Comparison of ENCODE assay signal across 8 cellular contexts in the genomic region with DNA sequence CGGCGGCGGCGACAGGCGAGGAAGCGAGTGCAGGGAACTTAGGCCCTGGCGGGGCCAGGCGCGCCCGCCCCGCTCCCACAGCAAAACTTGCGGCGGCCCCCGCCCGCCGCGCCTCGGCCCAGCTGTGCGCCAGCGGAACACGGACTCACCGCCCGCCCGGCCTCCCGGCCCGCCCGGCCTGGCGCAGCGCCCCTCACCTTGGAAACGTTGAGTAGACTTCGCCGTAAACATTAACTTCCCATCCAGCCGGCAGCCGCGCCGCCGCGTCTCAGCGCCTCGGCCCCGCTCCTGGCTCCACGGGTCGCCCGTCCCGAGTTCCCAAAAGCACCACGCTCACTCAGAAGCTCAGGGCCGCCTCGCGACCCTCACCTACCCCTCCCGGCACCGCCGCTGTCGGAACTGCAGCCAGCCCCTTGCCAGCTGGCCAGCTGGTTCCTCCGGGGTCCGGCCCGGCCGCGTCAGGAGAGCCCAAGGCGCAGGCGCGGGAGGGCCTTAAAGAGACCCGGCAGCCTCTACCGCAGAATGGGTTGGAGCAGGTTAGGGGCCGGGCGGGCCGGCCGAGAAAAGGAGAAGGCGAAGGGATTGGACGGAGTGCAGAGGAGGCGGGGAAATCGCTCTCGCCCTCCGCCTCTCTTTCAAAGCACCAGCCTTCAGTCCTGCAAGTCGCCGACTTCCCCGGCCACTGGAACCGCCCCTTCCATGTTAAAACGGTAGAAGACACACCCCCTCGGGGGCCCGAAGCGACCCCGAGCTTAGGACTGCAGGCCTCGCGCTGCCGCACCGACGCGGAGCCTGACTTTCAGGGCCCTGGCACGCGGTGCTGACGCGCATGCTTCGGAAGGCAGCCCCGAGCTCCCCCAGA. TPM values are rescaled to one million over a fixed set of nuclear protein-coding genes. Genes with fewer than 3 reads are reported as not detected.
DNase-seq lines count a peak whose midpoint lies in the region; ATAC-seq and TF ChIP-seq lines count a peak whose summit lies in the region.

Gene EVI5, minus strand, starts transcription at position 470 of the 862 bp plus-strand sequence. CDS start 48,562 bp downstream, outside the sequence.

- no peaks in the 10 kb centered on the region for H3K9me3 ChIP-seq in left lung

- no peaks in the 10 kb centered on the region for H3K36me3 ChIP-seq in left lung

- no peaks in the 10 kb centered on the region for H3K27me3 ChIP-seq in left lung

- H3K4me1 ChIP-seq in left lung: peaks cover 8 to 41% of the 10 kb centered on the region in 2 donors

- intact Hi-C loops in left lung (cut with DNase I): no loop called here

- ATAC-seq in GM19328 (IDR thresholded peaks at IDR 0.05; ENCODE audit: unreplicated experiment) (peak; percentile 93), HG03469 (IDR thresholded peaks at IDR 0.05; ENCODE audit: unreplicated experiment) (peak; percentile 90), left lung (peak; percentile 96)

- H3K27ac ChIP-seq in C4-2B (peak within 1 kb of the TSS; percentile 76), left lung (peak within 1 kb of the TSS; percentile 98 to 99)

- H3K4me3 ChIP-seq in left lung: peak within 1 kb of the TSS; percentile 69 to 70

- no peak; the same call in 1 of the 2 replicates for TF ChIP-seq CTCF in C4-2B (conservative IDR thresholded peaks at IDR 0.05)
- no peak for TF ChIP-seq CTCF in left lung (IDR thresholded peaks at IDR 0.05)

- peak; percentile 95 to 98 for DNase-seq in NCI-H526 (lab: John Stamatoyannopoulos, UW)
- DNase-seq in activated CD4-positive, alpha-beta T cell treated with anti-CD3 and anti-CD28 coated beads, Interleukin-2, amount 50 U/mL, for 1 hour: peak; percentile 42
- DNase-seq in dermis blood vessel endothelial cell: peak; percentile 98
- peak; percentile 96 to 98 for DNase-seq in left lung
- peak; percentile 45 to 49 for DNase-seq in stimulated activated CD4-positive, alpha-beta T cell treated with anti-CD3 and anti-CD28 coated beads, Interleukin-2, amount 100 ng/mL, for 48 hours

RNA-seq across cellular contexts. Expression of gene EVI5, which starts in this region (rescaled TPM):
- total RNA-seq in dermis blood vessel endothelial cell: 23.0 and 25.5 TPM in 2 replicates
- 10 to 100 TPM; 40.3 to 49.7 TPM for total RNA-seq in left lung

Comparison
In these comparisons a context has a peak if more than half of its experiments do, and no peak if none do; other contexts are left out.
1. Peak in every context shown above with its lines: DNase-seq, ATAC-seq, H3K4me3 ChIP-seq and H3K27ac ChIP-seq.
2. DNase-seq: peak in every context shown above with its lines; median percentile 98 in dermis blood vessel endothelial cell; 97 in left lung; 96 in NCI-H526; 47 in stimulated activated CD4-positive, alpha-beta T cell treated with anti-CD3 and anti-CD28 coated beads, Interleukin-2, amount 100 ng/mL, for 48 hours; 42 in activated CD4-positive, alpha-beta T cell treated with anti-CD3 and anti-CD28 coated beads, Interleukin-2, amount 50 U/mL, for 1 hour.